Comparison of ENCODE assay signal across 2 cellular contexts in genomic region chr3:71900057-71900456, GRCh38.
TF ChIP-seq lines count a peak whose summit lies in the region.

No MANE protein-coding gene starts in this region.

TF ChIP-seq in GM23338, 12 proteins besides CTCF, POLR2A, EP300 and RAD21 (continued from another document):
- TF ChIP-seq NANOG (IDR thresholded peaks at IDR 0.05; ENCODE audit: borderline replicate concordance) (no peak), ETS1 (IDR thresholded peaks at IDR 0.05) (no peak), JUNB (IDR thresholded peaks at IDR 0.05; ENCODE audit: unreplicated experiment) (no peak), ZNF462 (CRISPR knock-in tag; IDR thresholded peaks at IDR 0.05) (no peak), EZH2phosphoT487 (IDR thresholded peaks at IDR 0.05; ENCODE audit: unreplicated experiment) (no peak), ZNF331 (CRISPR knock-in tag; IDR thresholded peaks at IDR 0.05; ENCODE audit: low read depth) (no peak), POLR2AphosphoS5 (IDR thresholded peaks at IDR 0.05; ENCODE audit: low read depth) (no peak), EZH2 (IDR thresholded peaks at IDR 0.05; ENCODE audit: low read depth, unreplicated experiment) (no peak)

TF ChIP-seq in H1, 55 proteins besides CTCF, POLR2A, EP300 and RAD21 (continued from another document):
- TF ChIP-seq NRF1 (IDR thresholded peaks at IDR 0.05; ENCODE audit: low read depth, low read length) (no peak), YY1 (IDR thresholded peaks at IDR 0.05; ENCODE audit: low read depth, low read length) (no peak), TAF7 (optimal IDR thresholded peaks at IDR 0.05; ENCODE audit: borderline replicate concordance, low read depth, low read length) (no peak), RBBP5 (IDR thresholded peaks at IDR 0.05; ENCODE audit: borderline replicate concordance, low read depth, low read length) (no peak), CBX5 (IDR thresholded peaks at IDR 0.05; ENCODE audit: low read depth, low read length) (no peak), SP2 (IDR thresholded peaks at IDR 0.05; ENCODE audit: low read length) (no peak), CHD7 (IDR thresholded peaks at IDR 0.05; ENCODE audit: insufficient replicate concordance, low read length) (no peak), SIX5 (IDR thresholded peaks at IDR 0.05; ENCODE audit: low read depth, low read length) (no peak), HDAC2 (IDR thresholded peaks at IDR 0.05; ENCODE audit: borderline replicate concordance in 1 of 2, low read depth in 2 of 2, low read length in 2 of 2) (no peak), HDAC6 (IDR thresholded peaks at IDR 0.05; ENCODE audit: low read depth, low read length) (no peak), BCL11A (IDR thresholded peaks at IDR 0.05; ENCODE audit: low read depth in 2 of 2, low read length in 2 of 2) (no peak), RNF2 (IDR thresholded peaks at IDR 0.05; ENCODE audit: borderline replicate concordance, low read depth, low read length, missing control alignments, poor library complexity, severe bottlenecking) (no peak), SP4 (IDR thresholded peaks at IDR 0.05; ENCODE audit: low read length) (no peak), SUZ12 (IDR thresholded peaks at IDR 0.05; ENCODE audit: low read length) (no peak), MAFK (IDR thresholded peaks at IDR 0.05; ENCODE audit: low read depth, low read length) (no peak), GABPA (IDR thresholded peaks at IDR 0.05; ENCODE audit: borderline replicate concordance, insufficient read depth, low read length) (no peak), SP1 (IDR thresholded peaks at IDR 0.05; ENCODE audit: low read depth, low read length) (no peak)
